11 cellular contexts compared by ENCODE assay signal in genomic region chr12:106123551-106123991, GRCh38. TPM values are rescaled to one million over a fixed set of nuclear protein-coding genes. Genes with fewer than 3 reads are reported as not detected.
DNase-seq lines count a peak whose midpoint lies in the region; ATAC-seq and TF ChIP-seq lines count a peak whose summit lies in the region.
"Had no signal": no experiment of that assay in that cellular context is flagged by ENCODE, and none has a peak within 500 bp of the region (broad histone marks: within the 10 kb centered on the region; RNA-seq: fewer than 3 reads in every experiment).

No MANE protein-coding gene starts in this region.

- POLR2A ChIA-PET in BJ (lab: Charles Lee) = interaction anchor here (0.7 to 0.9 kb wide), 2 partner anchors 140 to 673 kb away, joined by 3 to 4 read pairs; no protein-coding TSS in a partner anchor
- POLR2A ChIA-PET in T-cell (lab: Charles Lee) = no interaction called here

- H3K27me3 Mint-ChIP-seq in T-cell = peaks cover 13 to 16% of the 10 kb centered on the region in 2 donors

- ATAC-seq in RWPE2 (ENCODE audit: low read depth) (peak; percentile 71), heart left ventricle (peak; percentile 85 to 91 (median 89)), T-cell (replicated peaks in 1 of 4) (no peak)

- no peak for TF ChIP-seq POLR2A in heart left ventricle (IDR thresholded peaks at IDR 0.05)

- H3K27ac Mint-ChIP-seq in T-cell = no peak overlapping the region

- H3K4me1 Mint-ChIP-seq in T-cell = no peaks in the 10 kb centered on the region

- peak overlapping the region; percentile 61 for H3K27ac ChIP-seq in RWPE2 (ENCODE audit: poor library complexity, severe bottlenecking)
- H3K27ac ChIP-seq in heart left ventricle = peak overlapping the region; percentile 75 to 100 (median 90)
- H3K27ac ChIP-seq in effector memory CD4-positive, alpha-beta T cell (ENCODE audit: insufficient read depth, low read length, poor library complexity, severe bottlenecking) = no peak overlapping the region
- H3K27ac ChIP-seq: BLaER1 treated with 17β-estradiol and CSF1 and Interleukin-3, amounts not matched to agents 10 nM and 100 nM had no signal

- DNase-seq in BJ (ENCODE audit: low read depth) (peak; percentile 90), RWPE2 (ENCODE audit: low spot score) (no peak), heart left ventricle (peak in 4 of 5 donors; percentile 79 to 88 (median 84)), retina (peak; percentile 71), NCI-H187 treated with DMSO at 0.1 percent for 48 hours (lab: John Stamatoyannopoulos, UW) (no peak), T-cell (no peak), GF-D8 (lab: John Stamatoyannopoulos, UW) (no peak)
- DNase-seq in effector memory CD4-positive, alpha-beta T cell = no peak
- DNase-seq: activated CD4-positive, alpha-beta T cell treated with anti-CD3 and anti-CD28 coated beads for 4 hours; activated naive CD4-positive, alpha-beta T cell treated with Interleukin-2 at 50 U/mL for 16 hours had no signal

- CTCF ChIA-PET in BJ (lab: Yijun Ruan, JAX) = interaction anchor here (0.6 to 3.5 kb wide), 6 partner anchors 11 to 188 kb away, joined by 3 to 12 read pairs (median 4); no protein-coding TSS in a partner anchor
- CTCF ChIA-PET in T-cell (lab: Charles Lee) = no interaction called here

- intact Hi-C loops in heart left ventricle (cut with DNase I) = no loop called here

- 26 to 43% (median 32%) methylated on average over 8 of the region's 8 CpGs for WGBS in heart left ventricle, 4 donors

- H3K4me3 ChIP-seq in BJ (ENCODE audit: low read depth, low read length) (no peak overlapping the region), RWPE2 (ENCODE audit: severe bottlenecking) (no peak overlapping the region), heart left ventricle (peak overlapping the region in 10 of 12 donors; percentile 8 to 52 (median 45))
- H3K4me3 ChIP-seq in effector memory CD4-positive, alpha-beta T cell (ENCODE audit: insufficient read depth, low read depth, low read length, poor library complexity, severe bottlenecking) = no peak overlapping the region
- H3K4me3 ChIP-seq: BLaER1 treated with 17β-estradiol and CSF1 and Interleukin-3, amounts not matched to agents 10 nM and 100 nM had no signal

- H3K9me3 ChIP-seq in RWPE2 (ENCODE audit: severe bottlenecking) (no peaks in the 10 kb centered on the region), heart left ventricle (no peaks in the 10 kb centered on the region)
- H3K9me3 ChIP-seq in effector memory CD4-positive, alpha-beta T cell (ENCODE audit: control insufficient read depth, low read length) = no peaks in the 10 kb centered on the region
- H3K9me3 ChIP-seq: BLaER1 treated with 17β-estradiol and CSF1 and Interleukin-3, amounts not matched to agents 10 nM and 100 nM had no signal

- H3K4me1 ChIP-seq in RWPE2 (ENCODE audit: insufficient read depth, poor library complexity, severe bottlenecking) = peaks cover 14% of the 10 kb centered on the region
- H3K4me1 ChIP-seq in heart left ventricle = peaks cover 19 to 100% (median 84%) of the 10 kb centered on the region in 12 donors
- H3K4me1 ChIP-seq in effector memory CD4-positive, alpha-beta T cell (ENCODE audit: control insufficient read depth, insufficient read depth, low read length, poor library complexity, severe bottlenecking) = no peaks in the 10 kb centered on the region

- no peak for TF ChIP-seq CTCF in BJ (IDR thresholded peaks at IDR 0.05; ENCODE audit: insufficient read depth, low read depth, low read length)
- no peak for TF ChIP-seq CTCF in RWPE2 (IDR thresholded peaks at IDR 0.05; ENCODE audit: poor library complexity, severe bottlenecking)
- no peak for TF ChIP-seq CTCF in heart left ventricle (IDR thresholded peaks at IDR 0.05)

- H3K9me3 Mint-ChIP-seq in T-cell = no peaks in the 10 kb centered on the region

- H3K36me3 ChIP-seq in BJ (ENCODE audit: control insufficient read depth, insufficient read depth, low read length) (0 out of 2 replicates have a peak, but pooled peaks cover 1% of the 10 kb centered on the region), RWPE2 (ENCODE audit: low read depth) (no peaks in the 10 kb centered on the region), heart left ventricle (no peaks in the 10 kb centered on the region)
- no peaks in the 10 kb centered on the region for H3K36me3 ChIP-seq in effector memory CD4-positive, alpha-beta T cell (ENCODE audit: control insufficient read depth, insufficient read depth, low read length)
- H3K36me3 ChIP-seq: BLaER1 treated with 17β-estradiol and CSF1 and Interleukin-3, amounts not matched to agents 10 nM and 100 nM had no signal

- H3K27me3 ChIP-seq in BJ (ENCODE audit: control insufficient read depth, insufficient read depth, low read length) = no peaks in the 10 kb centered on the region
- H3K27me3 ChIP-seq in RWPE2 (ENCODE audit: insufficient read depth, poor library complexity, severe bottlenecking) = no peaks in the 10 kb centered on the region
- no peaks in the 10 kb centered on the region for H3K27me3 ChIP-seq in heart left ventricle
- H3K27me3 ChIP-seq in effector memory CD4-positive, alpha-beta T cell (replicated peaks; ENCODE audit: control insufficient read depth, insufficient read depth, low read length, poor library complexity, severe bottlenecking) = no peaks in the 10 kb centered on the region
- H3K27me3 ChIP-seq: BLaER1 treated with 17β-estradiol and CSF1 and Interleukin-3, amounts not matched to agents 10 nM and 100 nM had no signal

- H3K36me3 Mint-ChIP-seq in T-cell = no peaks in the 10 kb centered on the region

- no peak overlapping the region for H3K4me3 Mint-ChIP-seq in T-cell

RNA-seq across cellular contexts. Expression of gene NUAK1, which starts 15.2 kb away (rescaled TPM):
- polyA plus RNA-seq in BJ (2011; rRNA removed) (37.0 and 40.0 TPM in 2 replicates), heart left ventricle (10 to 100 TPM; 10.5 to 21.5 TPM)
- polyA minus RNA-seq in BJ (2011; rRNA and poly(A)+ RNA removed) = 43.2 and 60.7 TPM in 2 replicates
- total RNA-seq in heart left ventricle (10 to 100 TPM; 34.7 to 50.7 (median 39.8) TPM), T-cell (under 1 TPM; 0.25 to 0.50 (median 0.30) TPM)

Comparison
In these comparisons a context has a peak if more than half of its experiments do, and no peak if none do; other contexts are left out.
1. DNase-seq: peak in BJ (single experiment), heart left ventricle (4 of 5) and retina (single experiment); none in RWPE2 (single experiment), effector memory CD4-positive, alpha-beta T cell (0 of 3), NCI-H187 treated with DMSO at 0.1 percent for 48 hours (single experiment), T-cell (0 of 34) and GF-D8 (single experiment).
2. H3K4me3 ChIP-seq: peak in heart left ventricle (10 of 12); none in BJ (single experiment), RWPE2 (single experiment) and effector memory CD4-positive, alpha-beta T cell (single experiment).
3. ATAC-seq: peak in RWPE2 (single experiment) and heart left ventricle (4 of 4); none in T-cell (0 of 4).
4. RNA of gene NUAK1, which starts 15.2 kb away (total RNA-seq): 34.7 to 50.7 TPM in heart left ventricle; 0.25 to 0.50 TPM in T-cell; every median in the first group is over 10 times any median in the second.